ENCODE assay signal across 17 cellular contexts in the genomic region with DNA sequence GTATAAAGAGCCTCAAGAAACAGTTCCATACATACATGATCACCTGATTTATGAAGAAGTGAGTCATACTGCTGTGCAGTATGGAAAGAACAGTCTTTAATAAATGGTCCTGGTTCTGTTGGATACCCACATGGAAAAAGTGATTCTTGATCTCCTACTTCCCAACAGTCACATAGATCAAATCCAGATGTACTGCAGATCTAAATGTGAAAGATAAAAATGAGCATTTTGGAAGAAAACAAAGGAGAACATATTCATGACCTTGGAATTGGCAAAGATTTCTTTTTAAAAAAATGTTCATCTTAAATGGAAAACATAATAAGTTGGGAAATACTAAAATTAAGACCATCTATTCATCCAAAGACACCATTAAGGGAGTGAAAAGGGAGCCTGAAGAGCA.
DNase-seq lines count a peak whose midpoint lies in the region; ATAC-seq and TF ChIP-seq lines count a peak whose summit lies in the region.
"Had no signal": no experiment of that assay in that cellular context is flagged by ENCODE, and none has a peak within 500 bp of the region (broad histone marks: within the 10 kb centered on the region; RNA-seq: fewer than 3 reads in every experiment).

No MANE protein-coding gene starts in this region.

- TF ChIP-seq CTCF in nephron (IDR thresholded peaks at IDR 0.05; ENCODE audit: unreplicated experiment in 3 of 3) (no peak), HFFc6 (IDR thresholded peaks at IDR 0.05) (no peak)

- no peak overlapping the region for H3K9ac ChIP-seq in adipocyte (ENCODE audit: low read length)
- H3K9ac ChIP-seq: BLaER1 treated with 17β-estradiol and CSF1 and Interleukin-3, amounts not matched to agents 10 nM and 100 nM had no signal

- no peaks in the 10 kb centered on the region for H3K27me3 Mint-ChIP-seq in nephron (ENCODE audit: low read depth)
- peaks cover 0 to 3% of the 10 kb centered on the region in 2 donors for H3K27me3 Mint-ChIP-seq in stimulated activated naive B cell treated with anti-CD40 and anti-IgM and Interleukin-4, amounts not matched to agents 10 μg/mL and 1 μg/mL and 100 μg/mL, for 72 hours
- peaks cover 1% of the 10 kb centered on the region; the same call in 1 of the 2 replicates for H3K27me3 Mint-ChIP-seq in HFFc6 (ENCODE audit: insufficient read depth)

- no peak overlapping the region for H3K4me3 Mint-ChIP-seq in nephron
- H3K4me3 Mint-ChIP-seq in stimulated activated naive B cell treated with anti-CD40 and anti-IgM and Interleukin-4, amounts not matched to agents 10 μg/mL and 1 μg/mL and 100 μg/mL, for 72 hours: no peak overlapping the region
- no peak overlapping the region for H3K4me3 Mint-ChIP-seq in HFFc6
- H3K4me3 Mint-ChIP-seq: CD14-positive monocyte; CD4-positive, alpha-beta T cell; CD8-positive, alpha-beta memory T cell; GM23338; H9 had no signal

- H3K4me1 Mint-ChIP-seq in nephron (no peaks in the 10 kb centered on the region), HFFc6 (ENCODE audit: low read depth) (peaks cover 13% of the 10 kb centered on the region; the same call in 1 of the 2 replicates)
- H3K4me1 Mint-ChIP-seq in stimulated activated naive B cell treated with anti-CD40 and anti-IgM and Interleukin-4, amounts not matched to agents 10 μg/mL and 1 μg/mL and 100 μg/mL, for 72 hours: no peaks in the 10 kb centered on the region
- H3K4me1 Mint-ChIP-seq: CD14-positive monocyte; CD8-positive, alpha-beta memory T cell; GM23338 had no signal

- H3K27me3 ChIP-seq in adipocyte (replicated peaks; ENCODE audit: control insufficient read depth, insufficient read depth, low read length): no peaks in the 10 kb centered on the region
- H3K27me3 ChIP-seq: BE2C; BLaER1 treated with 17β-estradiol and CSF1 and Interleukin-3, amounts not matched to agents 10 nM and 100 nM had no signal

- H3K4me3 ChIP-seq in adipocyte (ENCODE audit: low read length): no peak overlapping the region
- H3K4me3 ChIP-seq: BLaER1 treated with 17β-estradiol and CSF1 and Interleukin-3, amounts not matched to agents 10 nM and 100 nM; GM23338 had no signal

- H3K36me3 ChIP-seq in adipocyte (ENCODE audit: control insufficient read depth, insufficient read depth, low read length, severe bottlenecking): no peaks in the 10 kb centered on the region
- H3K36me3 ChIP-seq: BE2C; BLaER1 treated with 17β-estradiol and CSF1 and Interleukin-3, amounts not matched to agents 10 nM and 100 nM had no signal

- ATAC-seq in stimulated activated naive B cell treated with anti-CD40 and anti-IgM and Interleukin-4, amounts not matched to agents 10 μg/mL and 1 μg/mL and 100 μg/mL, for 72 hours (replicated peaks): no peak
- ATAC-seq: GM23338 had no signal

- peak; percentile 46 for DNase-seq in adipocyte (ENCODE audit: low read depth)
- peak; percentile 73 for DNase-seq in fibroblast of peridontal ligament (ENCODE audit: extremely low read depth)
- no peak for DNase-seq in SW 1271 (lab: John Stamatoyannopoulos, UW)
- DNase-seq in stimulated activated naive B cell treated with anti-CD40 and anti-IgM and Interleukin-4, amounts not matched to agents 10 μg/mL and 1 μg/mL and 100 μg/mL, for 72 hours: no peak
- no peak for DNase-seq in HFFc6
- DNase-seq: AML-193; BE2C; CD4-positive, alpha-beta T cell; CD8-positive, alpha-beta memory T cell; DMS 273 treated with DMSO at 0.1 percent for 48 hours; DMS79 treated with DMSO at 0.1 percent for 48 hours; GF-D8; H9 had no signal

- no peaks in the 10 kb centered on the region for H3K9me3 ChIP-seq in adipocyte (ENCODE audit: control insufficient read depth, low read length)
- H3K9me3 ChIP-seq: BE2C; BLaER1 treated with 17β-estradiol and CSF1 and Interleukin-3, amounts not matched to agents 10 nM and 100 nM had no signal

- H3K36me3 Mint-ChIP-seq in nephron (ENCODE audit: low read depth): peaks cover 6% of the 10 kb centered on the region
- H3K36me3 Mint-ChIP-seq in stimulated activated naive B cell treated with anti-CD40 and anti-IgM and Interleukin-4, amounts not matched to agents 10 μg/mL and 1 μg/mL and 100 μg/mL, for 72 hours: no peaks in the 10 kb centered on the region
- no peaks in the 10 kb centered on the region for H3K36me3 Mint-ChIP-seq in HFFc6 (ENCODE audit: low read depth)
- H3K36me3 Mint-ChIP-seq: CD14-positive monocyte; CD8-positive, alpha-beta memory T cell had no signal

- peaks cover 7% of the 10 kb centered on the region for H3K9me3 Mint-ChIP-seq in nephron
- H3K9me3 Mint-ChIP-seq in stimulated activated naive B cell treated with anti-CD40 and anti-IgM and Interleukin-4, amounts not matched to agents 10 μg/mL and 1 μg/mL and 100 μg/mL, for 72 hours: no peaks in the 10 kb centered on the region
- no peaks in the 10 kb centered on the region for H3K9me3 Mint-ChIP-seq in HFFc6
- H3K9me3 Mint-ChIP-seq: CD8-positive, alpha-beta memory T cell had no signal

- no peaks in the 10 kb centered on the region for H3K4me1 ChIP-seq in adipocyte (ENCODE audit: control insufficient read depth, insufficient read depth, low read length)
- H3K4me1 ChIP-seq: BE2C; BLaER1 treated with 17β-estradiol and CSF1 and Interleukin-3, amounts not matched to agents 10 nM and 100 nM had no signal

- H3K27ac Mint-ChIP-seq in nephron (peak overlapping the region in 2 of 3 experiments; percentile 11 to 35), HFFc6 (no peak overlapping the region)
- no peak overlapping the region for H3K27ac Mint-ChIP-seq in stimulated activated naive B cell treated with anti-CD40 and anti-IgM and Interleukin-4, amounts not matched to agents 10 μg/mL and 1 μg/mL and 100 μg/mL, for 72 hours
- H3K27ac Mint-ChIP-seq: CD14-positive monocyte; CD4-positive, alpha-beta T cell; CD8-positive, alpha-beta memory T cell; GM23338; H9 had no signal

Comparison
In these comparisons a context has a peak if more than half of its experiments do, and no peak if none do; other contexts are left out.
1. DNase-seq: peak in adipocyte (single experiment) and fibroblast of peridontal ligament (single experiment); none in SW 1271 (0 of 2), stimulated activated naive B cell treated with anti-CD40 and anti-IgM and Interleukin-4, amounts not matched to agents 10 μg/mL and 1 μg/mL and 100 μg/mL, for 72 hours (single experiment) and HFFc6 (single experiment).
2. H3K27ac Mint-ChIP-seq: peak in nephron (2 of 3); none in stimulated activated naive B cell treated with anti-CD40 and anti-IgM and Interleukin-4, amounts not matched to agents 10 μg/mL and 1 μg/mL and 100 μg/mL, for 72 hours (single experiment) and HFFc6 (single experiment).